In genomic region chr18:31675404-31675803, GRCh38 we compare ENCODE assay signal across 25 cellular contexts.
"Had no signal": no experiment of that assay in that cellular context is flagged by ENCODE, and none has a peak within 500 bp of the region (broad histone marks: within the 10 kb centered on the region; RNA-seq: fewer than 3 reads in every experiment).

No MANE protein-coding gene starts in this region.

- H3K4me1 ChIP-seq: right lobe of liver had no signal

- H3K27me3 ChIP-seq: esophagus muscularis mucosa, gastrocnemius medialis, neutrophil, right lobe of liver, testis, tibial nerve had no signal

- H3K27ac ChIP-seq: epithelial cell of prostate, esophagus muscularis mucosa, gastrocnemius medialis, left ventricle myocardium inferior, neutrophil, psoas muscle, right lobe of liver, spleen, testis, tibial nerve had no signal

- DNase-seq: effector memory CD4-positive, alpha-beta T cell; gastrocnemius medialis; glutamatergic neuron; immature natural killer cell; kidney; left cardiac atrium; left ventricle myocardium inferior; mesenchymal stem cell; naive thymus-derived CD8-positive, alpha-beta T cell; psoas muscle; retina; right lobe of liver; spleen; stimulated activated CD4-positive, alpha-beta T cell treated with anti-CD3 and anti-CD28 coated beads, Interleukin-15, amount 100 ng/mL, for 24 hours; stimulated activated CD4-positive, alpha-beta T cell treated with anti-CD3 and anti-CD28 coated beads, Interleukin-1b, Interleukin-23, amount 100 ng/mL, for 48 hours; stimulated activated CD4-positive, alpha-beta T cell treated with anti-CD3 and anti-CD28 coated beads, Interleukin-4, amount 100 ng/mL, for 4 hours; stimulated activated naive B cell treated with anti-CD40 and anti-IgM and Interleukin-4, amounts not matched to agents 10 μg/mL and 1 μg/mL and 100 μg/mL, for 72 hours; stimulated activated naive CD8-positive, alpha-beta T cell treated with anti-CD3 and anti-CD28 coated beads, Interleukin-15, amount 100 ng/mL, for 72 hours; testis had no signal

- FAIRE-seq: endometrium, kidney had no signal

- H3K36me3 ChIP-seq: esophagus muscularis mucosa, gastrocnemius medialis, left ventricle myocardium inferior, neutrophil, right lobe of liver, spleen, tibial nerve had no signal

- H3K4me3 ChIP-seq: esophagus muscularis mucosa, gastrocnemius medialis, left ventricle myocardium inferior, lung, psoas muscle, right lobe of liver, spleen, testis, tibial nerve had no signal

- H3K9me3 ChIP-seq: esophagus muscularis mucosa, gastrocnemius medialis, left ventricle myocardium inferior, neutrophil, psoas muscle, right lobe of liver, spleen, testis, tibial nerve had no signal
